ENCODE assay signal across 8 cellular contexts in genomic region chr2:65420712-65421431, GRCh38. TPM values are rescaled to one million over a fixed set of nuclear protein-coding genes. Genes with fewer than 3 reads are reported as not detected.
A peak's percentile ranks its signal among the peaks of the same experiment; 100 is the strongest.
DNase-seq lines count a peak whose midpoint lies in the region; ATAC-seq and TF ChIP-seq lines count a peak whose summit lies in the region.

No MANE protein-coding gene starts in this region.

- H3K27ac ChIP-seq in thyroid gland = peak overlapping the region; percentile 18 to 59 (median 43)

- H3K4me1 ChIP-seq in thyroid gland = peaks cover 40 to 42% of the 10 kb centered on the region in 2 donors

- 40 to 53% methylated on average over 6 of the region's 6 CpGs for WGBS in thyroid gland, 2 donors

- ATAC-seq in GM18868 (IDR thresholded peaks at IDR 0.05; ENCODE audit: unreplicated experiment) = peak; percentile 73
- ATAC-seq in HG02973 (IDR thresholded peaks at IDR 0.05; ENCODE audit: unreplicated experiment) = peak; percentile 52

- H3K9me3 ChIP-seq in thyroid gland = no peaks in the 10 kb centered on the region

- intact Hi-C loops in thyroid gland (cut with DNase I) = no loop called here

- peak; percentile 35 for DNase-seq in RPMI8226
- DNase-seq in foreskin fibroblast = peak; percentile 30 to 43
- DNase-seq in thyroid gland = peak; percentile 28 to 41
- DNase-seq in T1000 (lab: John Stamatoyannopoulos, UW) = no peak
- no peak for DNase-seq in D341Med (ENCODE audit: low spot score)
- DNase-seq in NCI-H446 treated with DMSO at 0.1 percent for 48 hours (lab: John Stamatoyannopoulos, UW) = no peak

- no peak for TF ChIP-seq POLR2A in thyroid gland (IDR thresholded peaks at IDR 0.05)

- no peaks in the 10 kb centered on the region for H3K27me3 ChIP-seq in thyroid gland

- no peaks in the 10 kb centered on the region for H3K36me3 ChIP-seq in thyroid gland

- TF ChIP-seq CTCF in foreskin fibroblast (IDR thresholded peaks at IDR 0.05; ENCODE audit: low read depth, low read length) (no peak), thyroid gland (IDR thresholded peaks at IDR 0.05) (no peak)

- no peak overlapping the region for H3K4me3 ChIP-seq in foreskin fibroblast (ENCODE audit: low read depth in 1 of 2, low read length in 2 of 2)
- H3K4me3 ChIP-seq in thyroid gland (replicated peaks in 1 of 3) = no peak overlapping the region

RNA-seq across cellular contexts. Expression of gene SPRED2, which starts 11.5 kb away (rescaled TPM):
- total RNA-seq in thyroid gland = 10 to 100 TPM; 18.8 to 44.0 (median 25.4) TPM

Comparison
In these comparisons a context has a peak if more than half of its experiments do, and no peak if none do; other contexts are left out.
1. DNase-seq: peak in RPMI8226 (single experiment), foreskin fibroblast (2 of 2) and thyroid gland (2 of 2); none in T1000 (single experiment), D341Med (single experiment) and NCI-H446 treated with DMSO at 0.1 percent for 48 hours (single experiment).